ENCODE assay signal across 8 cellular contexts in the genomic region with DNA sequence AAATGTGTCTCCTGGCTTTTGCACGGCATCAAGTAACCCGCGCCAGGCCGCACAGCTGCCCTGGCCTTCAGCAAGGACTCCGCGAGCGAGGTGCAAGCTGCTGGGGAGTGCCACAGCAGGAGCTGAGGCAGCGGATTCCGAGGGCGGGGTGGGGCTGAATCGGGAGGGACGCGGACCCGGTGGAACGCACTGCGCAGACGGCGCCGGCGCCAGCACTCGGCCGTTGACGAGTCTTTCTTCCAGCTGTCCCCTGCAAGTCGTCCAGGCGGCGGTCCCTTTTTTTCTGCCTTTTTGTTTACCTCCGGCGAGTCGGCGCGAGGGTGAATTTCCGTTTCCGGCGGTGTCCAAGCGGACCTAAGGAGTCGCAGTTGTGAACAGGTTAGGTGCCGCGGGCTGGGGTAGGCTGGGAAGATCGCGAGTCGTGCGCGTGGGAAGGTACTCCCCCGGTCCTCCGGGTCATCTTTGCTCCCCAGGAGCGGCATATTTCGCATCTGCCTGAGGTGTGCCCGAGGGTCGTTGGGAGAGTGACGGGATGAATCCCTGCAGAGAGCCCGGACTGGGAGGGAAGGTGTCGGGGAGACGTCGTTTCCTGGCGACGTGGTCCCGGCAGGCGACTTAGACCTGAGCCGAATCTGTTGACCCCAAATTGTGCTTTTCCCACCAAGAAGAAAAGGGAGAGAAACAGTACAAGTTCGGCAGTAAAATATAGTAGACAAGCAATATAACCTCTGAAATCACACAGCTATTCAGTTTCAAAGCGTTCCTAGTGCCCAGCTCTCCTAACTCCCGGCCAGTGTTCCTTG.
A peak's percentile ranks its signal among the peaks of the same experiment; 100 is the strongest.
DNase-seq lines count a peak whose midpoint lies in the region; ATAC-seq and TF ChIP-seq lines count a peak whose summit lies in the region.
"Not testable (repeated sequence)": the region's sequence is repeated elsewhere in the genome, so short reads cannot be mapped to it uniquely, and the experiment has no call there.

No MANE protein-coding gene starts in this region.

- peak overlapping the region; percentile 55; the same call in 1 of the 2 replicates for H3K9ac ChIP-seq in BLaER1

- DNase-seq in NCI-H748 (lab: John Stamatoyannopoulos, UW; ENCODE audit: unreplicated experiment) (peak; percentile 83), lower leg skin (ENCODE audit: low spot score in 2 of 2) (peak; percentile 62 to 89)
- DNase-seq in activated CD8-positive, alpha-beta memory T cell treated with anti-CD3 and anti-CD28 coated beads for 4 hours (ENCODE audit: low read depth in 2 of 2), result peak; percentile 14 to 25
- DNase-seq in effector memory CD4-positive, alpha-beta T cell, result peak in 1 of 3 donors; percentile 21
- DNase-seq in stimulated activated CD4-positive, alpha-beta T cell treated with anti-CD3 and anti-CD28 coated beads, Interleukin-1b, Interleukin-23, amount 100 ng/mL, for 4 hours (ENCODE audit: low read depth in 2 of 2), result peak; percentile 25 to 32

- H3K4me2 ChIP-seq in BLaER1, result peak overlapping the region; percentile 76

- 1% methylated on average over 19 to 21 of the region's 62 CpGs for WGBS in lower leg skin, 2 donors

- intact Hi-C loops in lower leg skin (cut with DNase I; ENCODE audit: low total_unique reads), result not testable (repeated sequence)

- peak; percentile 85 for ATAC-seq in GM19372 (IDR thresholded peaks at IDR 0.05; ENCODE audit: low read depth, unreplicated experiment)
- ATAC-seq in HG03457 (IDR thresholded peaks at IDR 0.05; ENCODE audit: unreplicated experiment), result peak; percentile 73

- not testable (repeated sequence) for H3K9me3 ChIP-seq in BLaER1; effector memory CD4-positive, alpha-beta T cell (ENCODE audit: control insufficient read depth, low read length)

- peaks cover 15% of the 10 kb centered on the region for H3K27me3 ChIP-seq in BLaER1
- H3K27me3 ChIP-seq in effector memory CD4-positive, alpha-beta T cell (replicated peaks; ENCODE audit: control insufficient read depth, insufficient read depth, low read length, poor library complexity, severe bottlenecking), result not testable (repeated sequence)

- H3K4me3 ChIP-seq in BLaER1 (peak overlapping the region; percentile 67), lower leg skin (ENCODE audit: low read depth, poor library complexity, severe bottlenecking) (peak overlapping the region; percentile 55)
- peak overlapping the region; percentile 68 for H3K4me3 ChIP-seq in effector memory CD4-positive, alpha-beta T cell (ENCODE audit: insufficient read depth, low read depth, low read length, poor library complexity, severe bottlenecking)

- TF ChIP-seq CTCF in lower leg skin (IDR thresholded peaks at IDR 0.05), result not testable (repeated sequence)

- not testable (repeated sequence) for H4K20me1 ChIP-seq in BLaER1

- H3K4me1 ChIP-seq in BLaER1; effector memory CD4-positive, alpha-beta T cell (ENCODE audit: control insufficient read depth, insufficient read depth, low read length, poor library complexity, severe bottlenecking): not testable (repeated sequence)

- H3K36me3 ChIP-seq in BLaER1; effector memory CD4-positive, alpha-beta T cell (ENCODE audit: control insufficient read depth, insufficient read depth, low read length): not testable (repeated sequence)

- TF ChIP-seq POLR2A in lower leg skin (IDR thresholded peaks at IDR 0.05), result not testable (repeated sequence)

- not testable (repeated sequence) for H3K27ac ChIP-seq in BLaER1; effector memory CD4-positive, alpha-beta T cell (ENCODE audit: insufficient read depth, low read length, poor library complexity, severe bottlenecking)
